ENCODE assay signal across 1 cellular context in the genomic region with DNA sequence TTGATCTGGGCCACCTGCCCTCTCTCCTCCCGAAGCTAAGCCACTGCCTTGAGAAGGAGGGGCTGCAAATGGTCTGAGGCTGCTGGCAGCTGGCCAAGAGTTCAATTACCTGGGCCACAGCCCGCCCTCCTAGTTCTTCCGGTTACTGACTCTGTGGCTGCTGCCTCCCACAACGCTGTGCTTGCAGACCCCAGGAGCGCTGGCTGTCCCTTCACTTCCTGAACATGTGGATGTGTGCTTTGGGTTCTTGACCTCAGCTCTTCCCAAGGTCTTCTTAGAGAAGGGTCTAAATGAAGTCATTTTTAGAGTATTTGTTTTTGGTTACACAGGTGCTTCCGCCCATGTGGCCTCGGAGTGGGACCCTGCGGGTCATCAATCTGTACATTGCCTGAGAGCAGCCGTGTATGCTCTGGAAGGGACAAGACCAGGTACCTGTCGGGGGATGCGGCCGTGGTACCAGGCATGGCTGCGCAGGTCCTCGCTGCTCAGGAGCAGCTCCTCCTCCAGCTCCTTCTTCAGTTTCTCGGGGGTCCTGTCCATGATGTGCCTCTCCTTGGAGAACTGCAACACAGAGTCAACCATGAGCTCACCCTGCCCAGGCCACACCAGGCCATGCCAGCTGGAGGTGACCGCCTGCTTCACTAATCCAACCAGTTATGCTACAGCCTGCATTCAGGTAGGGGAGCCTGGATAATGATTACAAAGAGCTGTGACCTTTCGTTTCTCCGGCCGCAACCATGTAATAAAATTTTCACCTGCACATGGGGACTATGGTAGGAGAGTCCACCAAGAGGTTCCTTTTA.
A peak's percentile ranks its signal among the peaks of the same experiment; 100 is the strongest.
TF ChIP-seq lines count a peak whose summit lies in the region.

No MANE protein-coding gene starts in this region.

TF ChIP-seq in HEK293, 187 proteins besides CTCF, POLR2A, EP300 and RAD21 (continued from another document and continues in another):
- TF ChIP-seq, protein P1, sequence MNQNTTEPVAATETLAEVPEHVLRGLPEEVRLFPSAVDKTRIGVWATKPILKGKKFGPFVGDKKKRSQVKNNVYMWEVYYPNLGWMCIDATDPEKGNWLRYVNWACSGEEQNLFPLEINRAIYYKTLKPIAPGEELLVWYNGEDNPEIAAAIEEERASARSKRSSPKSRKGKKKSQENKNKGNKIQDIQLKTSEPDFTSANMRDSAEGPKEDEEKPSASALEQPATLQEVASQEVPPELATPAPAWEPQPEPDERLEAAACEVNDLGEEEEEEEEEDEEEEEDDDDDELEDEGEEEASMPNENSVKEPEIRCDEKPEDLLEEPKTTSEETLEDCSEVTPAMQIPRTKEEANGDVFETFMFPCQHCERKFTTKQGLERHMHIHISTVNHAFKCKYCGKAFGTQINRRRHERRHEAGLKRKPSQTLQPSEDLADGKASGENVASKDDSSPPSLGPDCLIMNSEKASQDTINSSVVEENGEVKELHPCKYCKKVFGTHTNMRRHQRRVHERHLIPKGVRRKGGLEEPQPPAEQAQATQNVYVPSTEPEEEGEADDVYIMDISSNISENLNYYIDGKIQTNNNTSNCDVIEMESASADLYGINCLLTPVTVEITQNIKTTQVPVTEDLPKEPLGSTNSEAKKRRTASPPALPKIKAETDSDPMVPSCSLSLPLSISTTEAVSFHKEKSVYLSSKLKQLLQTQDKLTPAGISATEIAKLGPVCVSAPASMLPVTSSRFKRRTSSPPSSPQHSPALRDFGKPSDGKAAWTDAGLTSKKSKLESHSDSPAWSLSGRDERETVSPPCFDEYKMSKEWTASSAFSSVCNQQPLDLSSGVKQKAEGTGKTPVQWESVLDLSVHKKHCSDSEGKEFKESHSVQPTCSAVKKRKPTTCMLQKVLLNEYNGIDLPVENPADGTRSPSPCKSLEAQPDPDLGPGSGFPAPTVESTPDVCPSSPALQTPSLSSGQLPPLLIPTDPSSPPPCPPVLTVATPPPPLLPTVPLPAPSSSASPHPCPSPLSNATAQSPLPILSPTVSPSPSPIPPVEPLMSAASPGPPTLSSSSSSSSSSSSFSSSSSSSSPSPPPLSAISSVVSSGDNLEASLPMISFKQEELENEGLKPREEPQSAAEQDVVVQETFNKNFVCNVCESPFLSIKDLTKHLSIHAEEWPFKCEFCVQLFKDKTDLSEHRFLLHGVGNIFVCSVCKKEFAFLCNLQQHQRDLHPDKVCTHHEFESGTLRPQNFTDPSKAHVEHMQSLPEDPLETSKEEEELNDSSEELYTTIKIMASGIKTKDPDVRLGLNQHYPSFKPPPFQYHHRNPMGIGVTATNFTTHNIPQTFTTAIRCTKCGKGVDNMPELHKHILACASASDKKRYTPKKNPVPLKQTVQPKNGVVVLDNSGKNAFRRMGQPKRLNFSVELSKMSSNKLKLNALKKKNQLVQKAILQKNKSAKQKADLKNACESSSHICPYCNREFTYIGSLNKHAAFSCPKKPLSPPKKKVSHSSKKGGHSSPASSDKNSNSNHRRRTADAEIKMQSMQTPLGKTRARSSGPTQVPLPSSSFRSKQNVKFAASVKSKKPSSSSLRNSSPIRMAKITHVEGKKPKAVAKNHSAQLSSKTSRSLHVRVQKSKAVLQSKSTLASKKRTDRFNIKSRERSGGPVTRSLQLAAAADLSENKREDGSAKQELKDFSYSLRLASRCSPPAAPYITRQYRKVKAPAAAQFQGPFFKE (tag by site-specific recombination; IDR thresholded peaks at IDR 0.05; ENCODE audit: borderline replicate concordance), result no peak
- TF ChIP-seq ZNF785 (tag by site-specific recombination; IDR thresholded peaks at IDR 0.05), result no peak
- no peak for TF ChIP-seq ZNF175 (tag by site-specific recombination; IDR thresholded peaks at IDR 0.05)
- TF ChIP-seq, protein P2, sequence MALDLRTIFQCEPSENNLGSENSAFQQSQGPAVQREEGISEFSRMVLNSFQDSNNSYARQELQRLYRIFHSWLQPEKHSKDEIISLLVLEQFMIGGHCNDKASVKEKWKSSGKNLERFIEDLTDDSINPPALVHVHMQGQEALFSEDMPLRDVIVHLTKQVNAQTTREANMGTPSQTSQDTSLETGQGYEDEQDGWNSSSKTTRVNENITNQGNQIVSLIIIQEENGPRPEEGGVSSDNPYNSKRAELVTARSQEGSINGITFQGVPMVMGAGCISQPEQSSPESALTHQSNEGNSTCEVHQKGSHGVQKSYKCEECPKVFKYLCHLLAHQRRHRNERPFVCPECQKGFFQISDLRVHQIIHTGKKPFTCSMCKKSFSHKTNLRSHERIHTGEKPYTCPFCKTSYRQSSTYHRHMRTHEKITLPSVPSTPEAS (tag by site-specific recombination; IDR thresholded peaks at IDR 0.05), result no peak
- TF ChIP-seq ZNF560 (tag by site-specific recombination; IDR thresholded peaks at IDR 0.05; ENCODE audit: borderline replicate concordance), result no peak
- TF ChIP-seq, protein P3, sequence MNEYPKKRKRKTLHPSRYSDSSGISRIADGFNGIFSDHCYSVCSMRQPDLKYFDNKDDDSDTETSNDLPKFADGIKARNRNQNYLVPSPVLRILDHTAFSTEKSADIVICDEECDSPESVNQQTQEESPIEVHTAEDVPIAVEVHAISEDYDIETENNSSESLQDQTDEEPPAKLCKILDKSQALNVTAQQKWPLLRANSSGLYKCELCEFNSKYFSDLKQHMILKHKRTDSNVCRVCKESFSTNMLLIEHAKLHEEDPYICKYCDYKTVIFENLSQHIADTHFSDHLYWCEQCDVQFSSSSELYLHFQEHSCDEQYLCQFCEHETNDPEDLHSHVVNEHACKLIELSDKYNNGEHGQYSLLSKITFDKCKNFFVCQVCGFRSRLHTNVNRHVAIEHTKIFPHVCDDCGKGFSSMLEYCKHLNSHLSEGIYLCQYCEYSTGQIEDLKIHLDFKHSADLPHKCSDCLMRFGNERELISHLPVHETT (tag by site-specific recombination; IDR thresholded peaks at IDR 0.05), result no peak
- TF ChIP-seq ZNF174 (tag by site-specific recombination; IDR thresholded peaks at IDR 0.05), result no peak
- TF ChIP-seq ZNF221 (tag by site-specific recombination; IDR thresholded peaks at IDR 0.05; ENCODE audit: borderline replicate concordance), result no peak; the same call in 1 of the 2 replicates
- TF ChIP-seq, protein P4, sequence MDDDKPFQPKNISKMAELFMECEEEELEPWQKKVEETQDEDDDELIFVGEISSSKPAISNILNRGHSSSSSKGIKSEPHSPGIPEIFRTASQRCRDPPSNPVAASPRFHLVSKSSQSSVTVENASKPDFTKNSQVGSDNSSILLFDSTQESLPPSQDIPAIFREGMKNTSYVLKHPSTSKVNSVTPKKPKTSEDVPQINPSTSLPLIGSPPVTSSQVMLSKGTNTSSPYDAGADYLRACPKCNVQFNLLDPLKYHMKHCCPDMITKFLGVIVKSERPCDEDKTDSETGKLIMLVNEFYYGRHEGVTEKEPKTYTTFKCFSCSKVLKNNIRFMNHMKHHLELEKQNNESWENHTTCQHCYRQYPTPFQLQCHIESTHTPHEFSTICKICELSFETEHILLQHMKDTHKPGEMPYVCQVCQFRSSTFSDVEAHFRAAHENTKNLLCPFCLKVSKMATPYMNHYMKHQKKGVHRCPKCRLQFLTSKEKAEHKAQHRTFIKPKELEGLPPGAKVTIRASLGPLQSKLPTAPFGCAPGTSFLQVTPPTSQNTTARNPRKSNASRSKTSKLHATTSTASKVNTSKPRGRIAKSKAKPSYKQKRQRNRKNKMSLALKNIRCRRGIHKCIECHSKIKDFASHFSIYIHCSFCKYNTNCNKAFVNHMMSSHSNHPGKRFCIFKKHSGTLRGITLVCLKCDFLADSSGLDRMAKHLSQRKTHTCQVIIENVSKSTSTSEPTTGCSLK (tag by site-specific recombination; IDR thresholded peaks at IDR 0.05), result no peak
- no peak for TF ChIP-seq ZNF843 (tag by site-specific recombination; IDR thresholded peaks at IDR 0.05)
- TF ChIP-seq ZNF837 (tag by site-specific recombination; IDR thresholded peaks at IDR 0.05), result no peak
- TF ChIP-seq, protein P5, sequence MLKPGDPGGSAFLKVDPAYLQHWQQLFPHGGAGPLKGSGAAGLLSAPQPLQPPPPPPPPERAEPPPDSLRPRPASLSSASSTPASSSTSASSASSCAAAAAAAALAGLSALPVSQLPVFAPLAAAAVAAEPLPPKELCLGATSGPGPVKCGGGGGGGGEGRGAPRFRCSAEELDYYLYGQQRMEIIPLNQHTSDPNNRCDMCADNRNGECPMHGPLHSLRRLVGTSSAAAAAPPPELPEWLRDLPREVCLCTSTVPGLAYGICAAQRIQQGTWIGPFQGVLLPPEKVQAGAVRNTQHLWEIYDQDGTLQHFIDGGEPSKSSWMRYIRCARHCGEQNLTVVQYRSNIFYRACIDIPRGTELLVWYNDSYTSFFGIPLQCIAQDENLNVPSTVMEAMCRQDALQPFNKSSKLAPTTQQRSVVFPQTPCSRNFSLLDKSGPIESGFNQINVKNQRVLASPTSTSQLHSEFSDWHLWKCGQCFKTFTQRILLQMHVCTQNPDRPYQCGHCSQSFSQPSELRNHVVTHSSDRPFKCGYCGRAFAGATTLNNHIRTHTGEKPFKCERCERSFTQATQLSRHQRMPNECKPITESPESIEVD (tag by site-specific recombination; IDR thresholded peaks at IDR 0.05), result no peak
- TF ChIP-seq, protein P6, sequence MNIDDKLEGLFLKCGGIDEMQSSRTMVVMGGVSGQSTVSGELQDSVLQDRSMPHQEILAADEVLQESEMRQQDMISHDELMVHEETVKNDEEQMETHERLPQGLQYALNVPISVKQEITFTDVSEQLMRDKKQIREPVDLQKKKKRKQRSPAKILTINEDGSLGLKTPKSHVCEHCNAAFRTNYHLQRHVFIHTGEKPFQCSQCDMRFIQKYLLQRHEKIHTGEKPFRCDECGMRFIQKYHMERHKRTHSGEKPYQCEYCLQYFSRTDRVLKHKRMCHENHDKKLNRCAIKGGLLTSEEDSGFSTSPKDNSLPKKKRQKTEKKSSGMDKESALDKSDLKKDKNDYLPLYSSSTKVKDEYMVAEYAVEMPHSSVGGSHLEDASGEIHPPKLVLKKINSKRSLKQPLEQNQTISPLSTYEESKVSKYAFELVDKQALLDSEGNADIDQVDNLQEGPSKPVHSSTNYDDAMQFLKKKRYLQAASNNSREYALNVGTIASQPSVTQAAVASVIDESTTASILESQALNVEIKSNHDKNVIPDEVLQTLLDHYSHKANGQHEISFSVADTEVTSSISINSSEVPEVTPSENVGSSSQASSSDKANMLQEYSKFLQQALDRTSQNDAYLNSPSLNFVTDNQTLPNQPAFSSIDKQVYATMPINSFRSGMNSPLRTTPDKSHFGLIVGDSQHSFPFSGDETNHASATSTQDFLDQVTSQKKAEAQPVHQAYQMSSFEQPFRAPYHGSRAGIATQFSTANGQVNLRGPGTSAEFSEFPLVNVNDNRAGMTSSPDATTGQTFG (tag by site-specific recombination; IDR thresholded peaks at IDR 0.05; ENCODE audit: borderline replicate concordance), result no peak
- peak; percentile 53; the same call in 1 of the 2 replicates for TF ChIP-seq ZNF184 (tag by site-specific recombination; IDR thresholded peaks at IDR 0.05)
- TF ChIP-seq, protein P7, sequence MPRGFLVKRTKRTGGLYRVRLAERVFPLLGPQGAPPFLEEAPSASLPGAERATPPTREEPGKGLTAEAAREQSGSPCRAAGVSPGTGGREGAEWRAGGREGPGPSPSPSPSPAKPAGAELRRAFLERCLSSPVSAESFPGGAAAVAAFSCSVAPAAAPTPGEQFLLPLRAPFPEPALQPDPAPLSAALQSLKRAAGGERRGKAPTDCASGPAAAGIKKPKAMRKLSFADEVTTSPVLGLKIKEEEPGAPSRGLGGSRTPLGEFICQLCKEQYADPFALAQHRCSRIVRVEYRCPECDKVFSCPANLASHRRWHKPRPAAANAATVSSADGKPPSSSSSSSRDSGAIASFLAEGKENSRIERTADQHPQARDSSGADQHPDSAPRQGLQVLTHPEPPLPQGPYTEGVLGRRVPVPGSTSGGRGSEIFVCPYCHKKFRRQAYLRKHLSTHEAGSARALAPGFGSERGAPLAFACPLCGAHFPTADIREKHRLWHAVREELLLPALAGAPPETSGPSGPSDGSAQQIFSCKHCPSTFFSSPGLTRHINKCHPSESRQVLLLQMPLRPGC (tag by site-specific recombination; IDR thresholded peaks at IDR 0.05), result no peak
- TF ChIP-seq ZNF138 (tag by site-specific recombination; IDR thresholded peaks at IDR 0.05; ENCODE audit: borderline replicate concordance), result no peak
- no peak for TF ChIP-seq ZNF211 (tag by site-specific recombination; IDR thresholded peaks at IDR 0.05; ENCODE audit: low read depth)
- TF ChIP-seq, protein P8, sequence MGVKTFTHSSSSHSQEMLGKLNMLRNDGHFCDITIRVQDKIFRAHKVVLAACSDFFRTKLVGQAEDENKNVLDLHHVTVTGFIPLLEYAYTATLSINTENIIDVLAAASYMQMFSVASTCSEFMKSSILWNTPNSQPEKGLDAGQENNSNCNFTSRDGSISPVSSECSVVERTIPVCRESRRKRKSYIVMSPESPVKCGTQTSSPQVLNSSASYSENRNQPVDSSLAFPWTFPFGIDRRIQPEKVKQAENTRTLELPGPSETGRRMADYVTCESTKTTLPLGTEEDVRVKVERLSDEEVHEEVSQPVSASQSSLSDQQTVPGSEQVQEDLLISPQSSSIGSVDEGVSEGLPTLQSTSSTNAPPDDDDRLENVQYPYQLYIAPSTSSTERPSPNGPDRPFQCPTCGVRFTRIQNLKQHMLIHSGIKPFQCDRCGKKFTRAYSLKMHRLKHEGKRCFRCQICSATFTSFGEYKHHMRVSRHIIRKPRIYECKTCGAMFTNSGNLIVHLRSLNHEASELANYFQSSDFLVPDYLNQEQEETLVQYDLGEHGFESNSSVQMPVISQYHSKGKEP (tag by site-specific recombination; IDR thresholded peaks at IDR 0.05), result peak; percentile 69; the same call in 1 of the 2 replicates
- TF ChIP-seq, protein P9, sequence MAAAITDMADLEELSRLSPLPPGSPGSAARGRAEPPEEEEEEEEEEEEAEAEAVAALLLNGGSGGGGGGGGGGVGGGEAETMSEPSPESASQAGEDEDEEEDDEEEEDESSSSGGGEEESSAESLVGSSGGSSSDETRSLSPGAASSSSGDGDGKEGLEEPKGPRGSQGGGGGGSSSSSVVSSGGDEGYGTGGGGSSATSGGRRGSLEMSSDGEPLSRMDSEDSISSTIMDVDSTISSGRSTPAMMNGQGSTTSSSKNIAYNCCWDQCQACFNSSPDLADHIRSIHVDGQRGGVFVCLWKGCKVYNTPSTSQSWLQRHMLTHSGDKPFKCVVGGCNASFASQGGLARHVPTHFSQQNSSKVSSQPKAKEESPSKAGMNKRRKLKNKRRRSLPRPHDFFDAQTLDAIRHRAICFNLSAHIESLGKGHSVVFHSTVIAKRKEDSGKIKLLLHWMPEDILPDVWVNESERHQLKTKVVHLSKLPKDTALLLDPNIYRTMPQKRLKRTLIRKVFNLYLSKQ (tag by site-specific recombination; IDR thresholded peaks at IDR 0.05; ENCODE audit: borderline replicate concordance), result no peak
- TF ChIP-seq ZNF677 (tag by site-specific recombination; IDR thresholded peaks at IDR 0.05), result no peak
- no peak for TF ChIP-seq ZNF571 (tag by site-specific recombination; IDR thresholded peaks at IDR 0.05)
